ENCODE assay signal across 12 cellular contexts in the genomic region with DNA sequence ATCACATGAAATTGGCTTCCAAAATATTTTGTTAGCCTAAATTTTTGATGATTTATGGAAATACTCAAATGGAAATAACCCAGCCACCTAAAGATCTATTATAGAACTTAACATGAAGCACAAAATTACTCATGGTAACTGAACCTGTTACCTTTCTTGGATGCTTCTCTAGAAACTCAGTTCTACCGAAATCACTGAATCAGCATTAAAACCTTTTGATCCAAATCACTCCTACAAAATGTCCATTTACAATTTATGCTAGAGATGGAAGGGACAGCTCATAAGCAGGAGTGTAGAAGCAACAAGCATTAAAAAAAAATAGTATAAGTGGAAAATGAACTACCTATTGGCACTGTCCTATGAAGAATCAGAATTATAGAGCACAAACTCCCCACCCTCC. TPM values are rescaled to one million over a fixed set of nuclear protein-coding genes. Genes with fewer than 3 reads are reported as not detected.
DNase-seq lines count a peak whose midpoint lies in the region; ATAC-seq, FAIRE-seq and TF ChIP-seq lines count a peak whose summit lies in the region.
"Had no signal": no experiment of that assay in that cellular context is flagged by ENCODE, and none has a peak within 500 bp of the region (broad histone marks: within the 10 kb centered on the region; RNA-seq: fewer than 3 reads in every experiment).

No MANE protein-coding gene starts in this region.

- H3K4me2 ChIP-seq in OCI-LY3 (ENCODE audit: low read length): peak overlapping the region; percentile 89
- H3K4me2 ChIP-seq in H1 (ENCODE audit: insufficient read depth in 1 of 2, low read depth in 2 of 2, low read length in 2 of 2): peak overlapping the region in 1 of 2 experiments; percentile 64; a peak in 3 of 4 replicates
- peak overlapping the region; percentile 82 for H3K4me2 ChIP-seq in skeletal muscle satellite cell (ENCODE audit: low read length)

- WGBS in H1 (ENCODE audit: extremely low coverage in 1 of 2, insufficient coverage in 1 of 2, insufficient read length in 1 of 2, insufficient replicate concordance in 2 of 2, low coverage in 1 of 2, low lambda C conversion rate in 2 of 2, missing lambda C conversion rate in 1 of 2), 2 experiments: 92% methylated on average over 1 of the region's 1 CpG; no CpG with 5 or more reads in 1 of the 2 experiments

- H3K14ac ChIP-seq in H1 (ENCODE audit: insufficient read length): no peak overlapping the region

- H3K23ac ChIP-seq in H1 (ENCODE audit: insufficient read length): no peak overlapping the region

- TF ChIP-seq CTCF in OCI-LY3 (IDR thresholded peaks at IDR 0.05; ENCODE audit: low read depth, low read length) (no peak), H1 (IDR thresholded peaks at IDR 0.05; ENCODE audit: control extremely low read depth in 1 of 3, insufficient read depth in 1 of 3, low read depth in 1 of 3, low read length in 3 of 3) (no peak)

- peaks cover 44% of the 10 kb centered on the region for H4K20me1 ChIP-seq in OCI-LY3 (ENCODE audit: insufficient read depth, low read length)
- peaks cover 8 to 21% of the 10 kb centered on the region in 2 experiments for H4K20me1 ChIP-seq in H1 (replicated peaks in 1 of 2; ENCODE audit: control insufficient read depth in 1 of 2, insufficient read depth in 2 of 2, low read length in 2 of 2)

- ATAC-seq in GM21367 (IDR thresholded peaks at IDR 0.05; ENCODE audit: unreplicated experiment): no peak

- no peak for TF ChIP-seq EP300 in H1 (IDR thresholded peaks at IDR 0.05; ENCODE audit: borderline replicate concordance in 1 of 2, low read depth in 2 of 2, low read length in 2 of 2)

- no peak overlapping the region for H3K4ac ChIP-seq in H1 (replicated peaks; ENCODE audit: insufficient read length, low read depth, low read length)

- H3K36me3 Mint-ChIP-seq in activated T-cell treated with anti-CD3 and anti-CD28 coated beads, Interleukin-2, amount 50 U/mL, for 24 hours (ENCODE audit: low read depth): peaks cover 82% of the 10 kb centered on the region

- peaks cover 58% of the 10 kb centered on the region for H3K4me1 Mint-ChIP-seq in activated T-cell treated with anti-CD3 and anti-CD28 coated beads, Interleukin-2, amount 50 U/mL, for 24 hours (ENCODE audit: low read depth)

- no peak overlapping the region for H3K56ac ChIP-seq in H1 (replicated peaks; ENCODE audit: insufficient read length, low read depth, low read length)

- no peak for DNase-seq in activated T-cell treated with anti-CD3 and anti-CD28 coated beads, Interleukin-2, amount 50 U/mL, for 24 hours
- DNase-seq in activated T-cell treated with anti-CD3 and anti-CD28 coated beads, Interleukin-2, amount 50 U/mL, for 1 hour: no peak
- DNase-seq in H1 (ENCODE audit: low read depth in 1 of 2, low spot score in 2 of 2) (no peak), superior temporal gyrus (ENCODE audit: extremely low spot score) (no peak)
- DNase-seq in NK-92 treated with Interleukin-12 subunit alpha and Interleukin-12 subunit beta, amount 100 ng/mL, for 24 hours (lab: John Stamatoyannopoulos, UW): no peak
- DNase-seq: colonic mucosa, NCI-H2029, ovary, T1000 had no signal

- H3K79me1 ChIP-seq in H1 (ENCODE audit: low read depth, low read length): no peaks in the 10 kb centered on the region

- H3K79me2 ChIP-seq in OCI-LY3 (ENCODE audit: low read length) (peaks cover 88% of the 10 kb centered on the region), H1 (ENCODE audit: control insufficient read depth in 1 of 2, insufficient read depth in 2 of 2, low read length in 2 of 2) (peaks cover 27 to 84% of the 10 kb centered on the region in 2 experiments)

- peaks cover 51% of the 10 kb centered on the region for H3K36me3 ChIP-seq in OCI-LY3 (replicated peaks; ENCODE audit: low read depth, low read length)
- H3K36me3 ChIP-seq in H1 (ENCODE audit: control insufficient read depth in 2 of 4, insufficient read depth in 4 of 4, low read length in 3 of 4): peaks cover 8 to 44% (median 17%) of the 10 kb centered on the region in 4 experiments; a peak in 6 of 8 replicates
- H3K36me3 ChIP-seq in skeletal muscle satellite cell (ENCODE audit: insufficient read depth, low read length): peaks cover 45% of the 10 kb centered on the region
- H3K36me3 ChIP-seq: colonic mucosa, ovary had no signal

- H2AFZ ChIP-seq in OCI-LY3 (ENCODE audit: low read depth, low read length) (no peak overlapping the region), H1 (ENCODE audit: low read length) (no peak overlapping the region)

- no peak overlapping the region for H2BK5ac ChIP-seq in H1 (ENCODE audit: low read depth, low read length)

- H3K4me3 ChIP-seq in OCI-LY3 (ENCODE audit: low read length): peak overlapping the region; percentile 96; the same call in 1 of the 2 replicates
- H3K4me3 ChIP-seq in H1 (ENCODE audit: extremely low read depth in 1 of 4, insufficient read depth in 2 of 4, low read depth in 3 of 4, low read length in 4 of 4): peak overlapping the region in 1 of 4 experiments; percentile 97; a peak in 2 of 8 replicates
- no peak overlapping the region for H3K4me3 ChIP-seq in skeletal muscle satellite cell (ENCODE audit: low read length)
- H3K4me3 ChIP-seq: colonic mucosa, ovary had no signal

- H2BK15ac ChIP-seq in H1 (ENCODE audit: low read length): no peak overlapping the region

- H3K27ac ChIP-seq in OCI-LY3 (ENCODE audit: low read length) (no peak overlapping the region), H1 (ENCODE audit: low read depth, low read length) (no peak overlapping the region)
- H3K27ac ChIP-seq: colonic mucosa, ovary had no signal

- H3K9me3 ChIP-seq in OCI-LY3 (ENCODE audit: insufficient read depth, low read length) (no peaks in the 10 kb centered on the region), H1 (ENCODE audit: insufficient read depth in 2 of 2, low read depth in 1 of 2, low read length in 1 of 2) (no peaks in the 10 kb centered on the region), skeletal muscle satellite cell (replicated peaks; ENCODE audit: low read length) (no peaks in the 10 kb centered on the region)
- H3K9me3 ChIP-seq: colonic mucosa, ovary had no signal

- H3K9ac ChIP-seq in OCI-LY3 (ENCODE audit: low read length): no peak overlapping the region
- H3K9ac ChIP-seq in H1 (replicated peaks in 1 of 4; ENCODE audit: extremely low read depth in 1 of 4, low read depth in 3 of 4, low read length in 3 of 4): no peak overlapping the region
- no peak overlapping the region for H3K9ac ChIP-seq in skeletal muscle satellite cell (ENCODE audit: low read depth, low read length)

- no peak overlapping the region for H2BK20ac ChIP-seq in H1 (ENCODE audit: low read length)

- FAIRE-seq in H1 (lab: Jason Lieb, UNC): no peak

- no peaks in the 10 kb centered on the region for H3K27me3 ChIP-seq in OCI-LY3 (ENCODE audit: low read depth, low read length)
- H3K27me3 ChIP-seq in H1 (replicated peaks in 1 of 4; ENCODE audit: control insufficient read depth in 3 of 4, extremely low read depth in 1 of 4, insufficient read depth in 3 of 4, low read length in 3 of 4): no peaks in the 10 kb centered on the region
- H3K27me3 ChIP-seq in skeletal muscle satellite cell (ENCODE audit: control insufficient read depth, insufficient read depth, low read length): no peaks in the 10 kb centered on the region
- H3K27me3 ChIP-seq: colonic mucosa, ovary had no signal

- no peak for TF ChIP-seq RAD21 in H1 (IDR thresholded peaks at IDR 0.05 in 1 of 2, conservative IDR thresholded peaks at IDR 0.05 in 1 of 2; ENCODE audit: low read depth in 2 of 2, low read length in 2 of 2)

- H4K8ac ChIP-seq in H1 (ENCODE audit: extremely low read depth, insufficient read depth, low read length): no peak overlapping the region

- H3K23me2 ChIP-seq in H1 (ENCODE audit: low read depth, low read length): peaks cover 5% of the 10 kb centered on the region; the same call in 1 of the 2 replicates

- no peaks in the 10 kb centered on the region for H3K27me3 Mint-ChIP-seq in activated T-cell treated with anti-CD3 and anti-CD28 coated beads, Interleukin-2, amount 50 U/mL, for 24 hours

- peaks cover 20% of the 10 kb centered on the region for H3K4me1 ChIP-seq in OCI-LY3 (ENCODE audit: low read length)
- peaks cover 0 to 3% (median 2%) of the 10 kb centered on the region in 4 experiments; a peak in 2 of 7 replicates for H3K4me1 ChIP-seq in H1 (replicated peaks in 1 of 4; ENCODE audit: control insufficient read depth in 3 of 4, insufficient read depth in 4 of 4, low read length in 3 of 4)
- peaks cover 20% of the 10 kb centered on the region for H3K4me1 ChIP-seq in skeletal muscle satellite cell (ENCODE audit: control insufficient read depth, insufficient read depth, low read length)

- POLR2A ChIA-PET in H1 (lab: Charles Lee; ENCODE audit: partially characterized antibody): interaction anchor here (0.6 to 4.2 kb wide), 3 partner anchors 10 to 908 kb away, joined by 3 to 23 read pairs (median 5); no protein-coding TSS in a partner anchor

- no peak overlapping the region for H4K5ac ChIP-seq in H1 (ENCODE audit: insufficient read length, low read depth, low read length)

- peak overlapping the region; percentile 79 for H3K27ac Mint-ChIP-seq in activated T-cell treated with anti-CD3 and anti-CD28 coated beads, Interleukin-2, amount 50 U/mL, for 24 hours

- H3K18ac ChIP-seq in H1 (ENCODE audit: extremely low read depth, low read length): no peak overlapping the region

- no peak overlapping the region for H2AK5ac ChIP-seq in H1 (ENCODE audit: low read depth, low read length)

- CTCF ChIA-PET in H1 (lab: Charles Lee; ENCODE audit: partially characterized antibody): interaction anchor here (1.0 to 4.3 kb wide), 9 partner anchors 9 to 146 kb away, joined by 3 to 52 read pairs (median 6); no protein-coding TSS in a partner anchor

- H4K91ac ChIP-seq in H1 (replicated peaks; ENCODE audit: insufficient read length, low read length): no peak overlapping the region

- H3K4me3 Mint-ChIP-seq in activated T-cell treated with anti-CD3 and anti-CD28 coated beads, Interleukin-2, amount 50 U/mL, for 24 hours: peak overlapping the region; percentile 97

- no peak for TF ChIP-seq POLR2A in H1 (IDR thresholded peaks at IDR 0.05; ENCODE audit: control extremely low read depth in 1 of 2, low read depth in 2 of 2, low read length in 2 of 2)

- no peak overlapping the region for H2BK120ac ChIP-seq in H1 (replicated peaks; ENCODE audit: low read depth, low read length)

- no peaks in the 10 kb centered on the region for H3K9me3 Mint-ChIP-seq in activated T-cell treated with anti-CD3 and anti-CD28 coated beads, Interleukin-2, amount 50 U/mL, for 24 hours

- no peak overlapping the region for H2BK12ac ChIP-seq in H1 (ENCODE audit: low read depth, low read length)

RNA-seq across cellular contexts. Expression of a gene that starts 2.1 kb away (rescaled TPM):
- total RNA-seq in H1 (2021; fragmentation: NEBNext Ultra II Directional; extraction: Animal tissue kit (Norgen Biotek cat#: 25700)): 163 and 176 TPM in 2 replicates
- polyA plus RNA-seq in H1 (2011; rRNA removed): 85.5 and 93.6 TPM in 2 replicates
- polyA plus RNA-seq in H1 (2011; cell fraction: cytosol; rRNA removed): 115 TPM
- 382 TPM for polyA plus RNA-seq in H1 (2011; cell fraction: nucleus; rRNA removed)
- 106 to 142 TPM (median 124 TPM) in 4 replicates for polyA plus RNA-seq in H1 (2012, experiment 1 of 2)
- 9.6 TPM for polyA plus RNA-seq in H1 (2012, experiment 2 of 2)
- polyA plus RNA-seq in H1 (2013, experiment 1 of 2): 393 TPM
- 382 TPM for polyA plus RNA-seq in H1 (2013, experiment 2 of 2)
- 633 and 692 TPM in 2 replicates for polyA minus RNA-seq in H1 (2011; rRNA and poly(A)+ RNA removed)
- polyA minus RNA-seq in H1 (2011; cell fraction: cytosol; rRNA and poly(A)+ RNA removed): 125 TPM
- polyA minus RNA-seq in H1 (2011; cell fraction: nucleus; rRNA and poly(A)+ RNA removed): 600 TPM
- 92.2 and 119 TPM in 2 replicates for total RNA-seq in skeletal muscle satellite cell (2012; rRNA removed)

RNA-seq across cellular contexts. Expression of a gene that starts 3.3 kb away (rescaled TPM):
- total RNA-seq in H1 (2021; fragmentation: NEBNext Ultra II Directional; extraction: Animal tissue kit (Norgen Biotek cat#: 25700)): 39.8 and 47.3 TPM in 2 replicates
- polyA plus RNA-seq in H1 (2011; rRNA removed): 84.4 and 92.9 TPM in 2 replicates
- polyA plus RNA-seq in H1 (2011; cell fraction: cytosol; rRNA removed): 94.1 TPM
- polyA plus RNA-seq in H1 (2011; cell fraction: nucleus; rRNA removed): 19.3 TPM
- 19.4 to 33.7 TPM (median 22.2 TPM) in 4 replicates for polyA plus RNA-seq in H1 (2012, experiment 1 of 2)
- polyA plus RNA-seq in H1 (2012, experiment 2 of 2): 22.9 TPM
- 31.0 TPM for polyA plus RNA-seq in H1 (2013, experiment 1 of 2)
- polyA plus RNA-seq in H1 (2013, experiment 2 of 2): 33.0 TPM
- 26.1 and 32.8 TPM in 2 replicates for polyA minus RNA-seq in H1 (2011; rRNA and poly(A)+ RNA removed)
- polyA minus RNA-seq in H1 (2011; cell fraction: cytosol; rRNA and poly(A)+ RNA removed): 20.8 TPM
- polyA minus RNA-seq in H1 (2011; cell fraction: nucleus; rRNA and poly(A)+ RNA removed): 31.6 TPM
- 20.8 and 33.0 TPM in 2 replicates for total RNA-seq in skeletal muscle satellite cell (2012; rRNA removed)
